Comparison of ENCODE assay signal across 21 cellular contexts in genomic region chr6:72858204-72858603, GRCh38.
"Had no signal": no experiment of that assay in that cellular context is flagged by ENCODE, and none has a peak within 500 bp of the region (broad histone marks: within the 10 kb centered on the region; RNA-seq: fewer than 3 reads in every experiment).

No MANE protein-coding gene starts in this region.

- H3K36me3 ChIP-seq: colonic mucosa, esophagus squamous epithelium, gastroesophageal sphincter, heart left ventricle, left lung, lower lobe of right lung had no signal

- H3K79me2 ChIP-seq: hepatocyte had no signal

- ATAC-seq: effector memory CD8-positive, alpha-beta T cell; esophagus mucosa; gastroesophageal sphincter; heart left ventricle; left cardiac atrium; left lung; left ventricle myocardium superior; lower lobe of right lung had no signal

- H3K4me1 ChIP-seq: colonic mucosa, lower lobe of right lung had no signal

- DNase-seq: colonic mucosa; cortex of kidney; effector CD8-positive, alpha-beta T cell; effector memory CD8-positive, alpha-beta T cell; endodermal cell; erythroblast; esophagus squamous epithelium; heart left ventricle; hypothalamus; immature natural killer cell; islet precursor cell; left cardiac atrium; left lung; left ventricle myocardium superior; lower lobe of right lung; midbrain had no signal

- H3K4me3 ChIP-seq: colonic mucosa, esophagus squamous epithelium, gastroesophageal sphincter, heart left ventricle, hepatocyte, left lung, lower lobe of right lung had no signal

- H2AFZ ChIP-seq: hepatocyte had no signal

- H3K27ac ChIP-seq: colonic mucosa, epithelial cell of prostate, esophagus squamous epithelium, gastroesophageal sphincter, heart left ventricle, hepatocyte, left lung, lower lobe of right lung had no signal

- H3K4me2 ChIP-seq: hepatocyte had no signal

- H3K9me3 ChIP-seq: colonic mucosa, esophagus squamous epithelium, gastroesophageal sphincter, heart left ventricle, left lung, lower lobe of right lung had no signal

- H3K27me3 ChIP-seq: colonic mucosa, esophagus squamous epithelium, gastroesophageal sphincter, heart left ventricle, hepatocyte, left lung had no signal

- FAIRE-seq: endometrium had no signal
